ENCODE assay signal across 30 cellular contexts in genomic region chr5:138502521-138502920, GRCh38. TPM values are rescaled to one million over a fixed set of nuclear protein-coding genes. Genes with fewer than 3 reads are reported as not detected.
DNase-seq lines count a peak whose midpoint lies in the region; ATAC-seq and TF ChIP-seq lines count a peak whose summit lies in the region.
"Had no signal": no experiment of that assay in that cellular context is flagged by ENCODE, and none has a peak within 500 bp of the region (broad histone marks: within the 10 kb centered on the region; RNA-seq: fewer than 3 reads in every experiment).

No MANE protein-coding gene starts in this region.

- peaks cover 16% of the 10 kb centered on the region for H3K4me1 Mint-ChIP-seq in GM23338
- no peaks in the 10 kb centered on the region for H3K4me1 Mint-ChIP-seq in activated T-helper 17 cell treated with anti-CD3 and anti-CD28 coated beads, Interleukin-2, amount 50 U/mL, for 72 hours
- no peaks in the 10 kb centered on the region for H3K4me1 Mint-ChIP-seq in stimulated activated effector memory CD8-positive, alpha-beta T cell treated with anti-CD3 and anti-CD28 coated beads, Interleukin-12 subunit alpha, Interleukin-12 subunit beta, amount 100 ng/mL, for 72 hours

- H3K27ac Mint-ChIP-seq in GM23338 = no peak overlapping the region
- H3K27ac Mint-ChIP-seq in activated T-helper 17 cell treated with anti-CD3 and anti-CD28 coated beads, Interleukin-2, amount 50 U/mL, for 72 hours = peak overlapping the region; percentile 41
- peak overlapping the region; percentile 53 for H3K27ac Mint-ChIP-seq in stimulated activated effector memory CD8-positive, alpha-beta T cell treated with anti-CD3 and anti-CD28 coated beads, Interleukin-12 subunit alpha, Interleukin-12 subunit beta, amount 100 ng/mL, for 72 hours

- H2BK15ac ChIP-seq in mesendoderm (replicated peaks; ENCODE audit: low read depth) = no peak overlapping the region

- DNase-seq in GM23338 (ENCODE audit: low spot score) = no peak
- DNase-seq in esophagus muscularis mucosa (ENCODE audit: extremely low spot score) = no peak
- DNase-seq in stimulated activated effector memory CD8-positive, alpha-beta T cell treated with anti-CD3 and anti-CD28 coated beads, Interleukin-12 subunit alpha, Interleukin-12 subunit beta, amount 100 ng/mL, for 72 hours (ENCODE audit: low spot score in 2 of 2) = no peak
- no peak for DNase-seq in putamen (ENCODE audit: low spot score)
- DNase-seq in mesendoderm = no peak
- DNase-seq in NCI-H2107 treated with DMSO at 0.1 percent for 48 hours (lab: John Stamatoyannopoulos, UW; ENCODE audit: unreplicated experiment) = no peak
- DNase-seq: 8988T; ACHN; BE2C; CD8-positive, alpha-beta memory T cell; DMS 273 treated with DMSO at 0.1 percent for 48 hours; DMS79; EL; GDM1; H9; KG1; MM.1S; NCI-H1048; NCI-H1417; NCI-H1694; NCI-H2029 treated with DMSO at 0.1 percent for 48 hours; NCI-H2227 treated with DMSO at 0.1 percent for 48 hours; NCI-H526 treated with DMSO at 0.1 percent for 48 hours; RPMI8226; SHP77 had no signal

- no peak overlapping the region for H3K4me2 ChIP-seq in GM23338
- no peak overlapping the region for H3K4me2 ChIP-seq in mesendoderm (ENCODE audit: low read length)

- intact Hi-C loops in esophagus muscularis mucosa (cut with DNase I) = loop anchor here (5.0 kb wide), 1 partner anchor 40 kb away; the partner anchor contains the start of gene ETF1

- H3F3A ChIP-seq in GM23338 (replicated peaks; ENCODE audit: low read depth) = peaks cover 12% of the 10 kb centered on the region

- no peak overlapping the region for H2BK5ac ChIP-seq in mesendoderm (ENCODE audit: low read length)

- H3K36me3 ChIP-seq in GM23338 (ENCODE audit: insufficient read depth) = no peaks in the 10 kb centered on the region; the same call in 1 of the 2 replicates
- H3K36me3 ChIP-seq in esophagus muscularis mucosa = peaks cover 8 to 18% (median 11%) of the 10 kb centered on the region in 4 donors
- H3K36me3 ChIP-seq in mesendoderm (ENCODE audit: control insufficient read depth, insufficient read depth, low read length) = no peaks in the 10 kb centered on the region

- H3K56ac ChIP-seq in mesendoderm (ENCODE audit: low read length) = no peak overlapping the region

- no peaks in the 10 kb centered on the region for H3K9me3 ChIP-seq in esophagus muscularis mucosa
- H3K9me3 ChIP-seq: BE2C had no signal

- TF ChIP-seq EP300 in esophagus muscularis mucosa (IDR thresholded peaks at IDR 0.05) = no peak

- peaks cover 4% of the 10 kb centered on the region; the same call in 1 of the 2 replicates for H4K20me1 ChIP-seq in GM23338 (replicated peaks; ENCODE audit: insufficient read depth)

- TF ChIP-seq CTCF in GM23338 (conservative IDR thresholded peaks at IDR 0.05; ENCODE audit: low read depth in 2 of 2) = no peak
- no peak for TF ChIP-seq CTCF in esophagus muscularis mucosa (IDR thresholded peaks at IDR 0.05)

- ATAC-seq in GM23338 (no peak), GM21515 (IDR thresholded peaks at IDR 0.05; ENCODE audit: unreplicated experiment) (no peak)
- no peak for ATAC-seq in activated T-helper 17 cell treated with anti-CD3 and anti-CD28 coated beads, Interleukin-2, amount 50 U/mL, for 72 hours (replicated peaks)
- no peak for ATAC-seq in stimulated activated effector memory CD8-positive, alpha-beta T cell treated with anti-CD3 and anti-CD28 coated beads, Interleukin-12 subunit alpha, Interleukin-12 subunit beta, amount 100 ng/mL, for 72 hours
- ATAC-seq: GM12878 had no signal

- no peak overlapping the region for H2BK120ac ChIP-seq in mesendoderm (ENCODE audit: low read depth, low read length)

- no peak overlapping the region for H3K23ac ChIP-seq in mesendoderm (ENCODE audit: low read length)

- H3K79me1 ChIP-seq in mesendoderm (ENCODE audit: low read length) = no peaks in the 10 kb centered on the region

- peaks cover 9% of the 10 kb centered on the region for H3K36me3 Mint-ChIP-seq in GM23338 (ENCODE audit: low read depth)
- peaks cover 13% of the 10 kb centered on the region for H3K36me3 Mint-ChIP-seq in activated T-helper 17 cell treated with anti-CD3 and anti-CD28 coated beads, Interleukin-2, amount 50 U/mL, for 72 hours (ENCODE audit: low read depth)
- H3K36me3 Mint-ChIP-seq in stimulated activated effector memory CD8-positive, alpha-beta T cell treated with anti-CD3 and anti-CD28 coated beads, Interleukin-12 subunit alpha, Interleukin-12 subunit beta, amount 100 ng/mL, for 72 hours = peaks cover 29% of the 10 kb centered on the region

- H3K4me3 Mint-ChIP-seq in GM23338 = no peak overlapping the region
- no peak overlapping the region for H3K4me3 Mint-ChIP-seq in activated T-helper 17 cell treated with anti-CD3 and anti-CD28 coated beads, Interleukin-2, amount 50 U/mL, for 72 hours
- no peak overlapping the region for H3K4me3 Mint-ChIP-seq in stimulated activated effector memory CD8-positive, alpha-beta T cell treated with anti-CD3 and anti-CD28 coated beads, Interleukin-12 subunit alpha, Interleukin-12 subunit beta, amount 100 ng/mL, for 72 hours
- H3K4me3 Mint-ChIP-seq: CD14-positive monocyte; CD8-positive, alpha-beta memory T cell; H9 had no signal

- no peak overlapping the region for H3K9ac ChIP-seq in mesendoderm (ENCODE audit: low read length)
- H3K9ac ChIP-seq: GM23248 had no signal

- H3K4me1 ChIP-seq in GM23338 (ENCODE audit: insufficient read depth) (no peaks in the 10 kb centered on the region), esophagus muscularis mucosa (peaks cover 18 to 39% (median 39%) of the 10 kb centered on the region in 4 donors), mesendoderm (ENCODE audit: control insufficient read depth, low read depth, low read length) (no peaks in the 10 kb centered on the region)
- H3K4me1 ChIP-seq: BE2C had no signal

- no peak overlapping the region for H4K5ac ChIP-seq in mesendoderm (ENCODE audit: low read length)

- no peaks in the 10 kb centered on the region; the same call in 2 of the 3 replicates for H3K9me3 Mint-ChIP-seq in GM23338
- H3K9me3 Mint-ChIP-seq in activated T-helper 17 cell treated with anti-CD3 and anti-CD28 coated beads, Interleukin-2, amount 50 U/mL, for 72 hours = no peaks in the 10 kb centered on the region
- no peaks in the 10 kb centered on the region for H3K9me3 Mint-ChIP-seq in stimulated activated effector memory CD8-positive, alpha-beta T cell treated with anti-CD3 and anti-CD28 coated beads, Interleukin-12 subunit alpha, Interleukin-12 subunit beta, amount 100 ng/mL, for 72 hours
- H3K9me3 Mint-ChIP-seq: CD8-positive, alpha-beta memory T cell; H9 had no signal

- no peak overlapping the region for H3K4ac ChIP-seq in mesendoderm (ENCODE audit: low read depth, low read length)

- H3K27me3 ChIP-seq in GM23338 (ENCODE audit: insufficient read depth) (no peaks in the 10 kb centered on the region), esophagus muscularis mucosa (no peaks in the 10 kb centered on the region), mesendoderm (ENCODE audit: insufficient read depth, low read length, poor library complexity) (no peaks in the 10 kb centered on the region)
- H3K27me3 ChIP-seq: BE2C had no signal

- H3K27ac ChIP-seq in GM23338 (ENCODE audit: low read depth) (peak overlapping the region; percentile 59; the same call in 1 of the 2 replicates), esophagus muscularis mucosa (replicated peaks in 1 of 4) (peak overlapping the region in 3 of 4 donors; percentile 35 to 72 (median 64)), mesendoderm (ENCODE audit: low read depth, low read length) (no peak overlapping the region)
- H3K27ac ChIP-seq: GM23248 had no signal

- no peaks in the 10 kb centered on the region for H3K9me2 ChIP-seq in GM23338 (ENCODE audit: insufficient read depth)

- H3K79me2 ChIP-seq in GM23338 (replicated peaks; ENCODE audit: insufficient read depth) = no peaks in the 10 kb centered on the region
- no peaks in the 10 kb centered on the region for H3K79me2 ChIP-seq in mesendoderm (ENCODE audit: control insufficient read depth, insufficient read depth, low read length)

- no peak for TF ChIP-seq POLR2A in esophagus muscularis mucosa (IDR thresholded peaks at IDR 0.05; ENCODE audit: low read depth)

- H3K27me3 Mint-ChIP-seq in GM23338 (ENCODE audit: insufficient read depth, low read depth, poor library complexity) = peaks cover 15% of the 10 kb centered on the region
- no peaks in the 10 kb centered on the region for H3K27me3 Mint-ChIP-seq in activated T-helper 17 cell treated with anti-CD3 and anti-CD28 coated beads, Interleukin-2, amount 50 U/mL, for 72 hours
- H3K27me3 Mint-ChIP-seq: CD8-positive, alpha-beta memory T cell had no signal

- 91% methylated on average over 11 of the region's 11 CpGs for WGBS in esophagus muscularis mucosa
- WGBS in mesendoderm (ENCODE audit: extremely low coverage, insufficient coverage, low lambda C conversion rate) = no CpG with 5 or more reads among the region's 11 CpGs

- H4K8ac ChIP-seq in mesendoderm (ENCODE audit: low read depth, low read length) = no peak overlapping the region

- no peak overlapping the region for H2AFZ ChIP-seq in GM23338
- H2AFZ ChIP-seq: GM23248 had no signal

- no peak overlapping the region for H2AK5ac ChIP-seq in mesendoderm (ENCODE audit: low read length)

- H3K4me3 ChIP-seq in GM23338 (no peak overlapping the region), esophagus muscularis mucosa (no peak overlapping the region), mesendoderm (ENCODE audit: low read length) (no peak overlapping the region)
- H3K4me3 ChIP-seq: GM12878, GM23248 had no signal

- no peak overlapping the region for H3K18ac ChIP-seq in mesendoderm (ENCODE audit: low read length)

TF ChIP-seq in GM23338, 12 proteins besides CTCF, POLR2A, EP300 and RAD21 (continues in another document):
- no peak for TF ChIP-seq CREB1 (CRISPR knock-in tag; IDR thresholded peaks at IDR 0.05; ENCODE audit: low read depth)

RNA-seq across cellular contexts. Expression of gene EGR1, which starts 37.2 kb away (rescaled TPM):
- 11.5 and 13.5 TPM in 2 replicates for total RNA-seq in GM23338 (2014; rRNA removed; shearing (Covaris generic))
- polyA plus RNA-seq in GM23338 (2016; fragmentation: Nextera tagmentation; extraction: Ambion mirVana) = 57.1 and 60.3 TPM in 2 replicates
- total RNA-seq in activated T-helper 17 cell treated with anti-CD3 and anti-CD28 coated beads, Interleukin-2, amount 50 U/mL, for 72 hours = 10 to 100 TPM; 14.0 to 77.6 TPM
- total RNA-seq in esophagus muscularis mucosa = 100 to 1,000 TPM in 1 of 4 donors, 10 to 100 TPM in 2, 1 to 10 TPM in 1; 9.6 to 138 (median 13.5) TPM
- 16.0 TPM for polyA plus RNA-seq in mesendoderm (2013, experiment 1 of 2)
- 14.8 TPM for polyA plus RNA-seq in mesendoderm (2013, experiment 2 of 2)

RNA-seq across cellular contexts. Expression of gene ETF1, which starts 40.5 kb away (rescaled TPM):
- 134 and 136 TPM in 2 replicates for total RNA-seq in GM23338 (2014; rRNA removed; shearing (Covaris generic))
- polyA plus RNA-seq in GM23338 (2016; fragmentation: Nextera tagmentation; extraction: Ambion mirVana) = 56.7 and 68.9 TPM in 2 replicates
- total RNA-seq in activated T-helper 17 cell treated with anti-CD3 and anti-CD28 coated beads, Interleukin-2, amount 50 U/mL, for 72 hours = 100 to 1,000 TPM in 1 of 2 donors, 10 to 100 TPM in 1; 73.0 to 159 TPM
- 100 to 1,000 TPM in 3 of 4 donors, 10 to 100 TPM in 1; 90.5 to 154 (median 111) TPM for total RNA-seq in esophagus muscularis mucosa
- 158 TPM for polyA plus RNA-seq in mesendoderm (2013, experiment 1 of 2)
- polyA plus RNA-seq in mesendoderm (2013, experiment 2 of 2) = 156 TPM
